ENCODE assay signal across 7 cellular contexts in genomic region chr20:48277251-48277650, GRCh38.
DNase-seq lines count a peak whose midpoint lies in the region; FAIRE-seq and TF ChIP-seq lines count a peak whose summit lies in the region.
"Not testable (repeated sequence)": the region's sequence is repeated elsewhere in the genome, so short reads cannot be mapped to it uniquely, and the experiment has no call there.

No MANE protein-coding gene starts in this region.

- H2AFZ ChIP-seq in H1 (ENCODE audit: low read length) = not testable (repeated sequence)

- not testable (repeated sequence) for TF ChIP-seq POLR2A in H1 (IDR thresholded peaks at IDR 0.05; ENCODE audit: control extremely low read depth in 1 of 2, low read depth in 2 of 2, low read length in 2 of 2)

- POLR2A ChIA-PET in H1 (lab: Charles Lee; ENCODE audit: partially characterized antibody) = not testable (repeated sequence)

- not testable (repeated sequence) for H3K18ac ChIP-seq in H1 (ENCODE audit: extremely low read depth, low read length)

- not testable (repeated sequence) for H3K14ac ChIP-seq in H1 (ENCODE audit: insufficient read length)

- not testable (repeated sequence) for FAIRE-seq in H1 (lab: Jason Lieb, UNC)

- DNase-seq in M059J (ENCODE audit: low read depth) (peak; percentile 74), RPMI7951 (ENCODE audit: low read depth) (peak; percentile 46), brain microvascular endothelial cell (peak; percentile 40)
- DNase-seq in H1 (ENCODE audit: low read depth in 1 of 2, low spot score in 2 of 2); left ventricle myocardium inferior: not testable (repeated sequence)

- peak overlapping the region; percentile 75 for H3K4me2 ChIP-seq in BLaER1
- H3K4me2 ChIP-seq in H1 (ENCODE audit: insufficient read depth in 1 of 2, low read depth in 2 of 2, low read length in 2 of 2) = not testable (repeated sequence)

- intact Hi-C loops in left ventricle myocardium inferior (cut with micrococcal nuclease) = not testable (repeated sequence)

- not testable (repeated sequence) for H3K9ac ChIP-seq in BLaER1; H1 (replicated peaks in 1 of 4; ENCODE audit: extremely low read depth in 1 of 4, low read depth in 3 of 4, low read length in 3 of 4)

- not testable (repeated sequence) for H3K9me3 Mint-ChIP-seq in nephron

- not testable (repeated sequence) for H2BK12ac ChIP-seq in H1 (ENCODE audit: low read depth, low read length)

- not testable (repeated sequence) for H3K4me3 Mint-ChIP-seq in nephron

- H2BK5ac ChIP-seq in H1 (ENCODE audit: low read depth, low read length) = not testable (repeated sequence)

- peaks cover 67% of the 10 kb centered on the region for H3K4me1 Mint-ChIP-seq in nephron

- H3K9me3 ChIP-seq in BLaER1; H1 (ENCODE audit: insufficient read depth in 2 of 2, low read depth in 1 of 2, low read length in 1 of 2); left ventricle myocardium inferior (replicated peaks): not testable (repeated sequence)

- not testable (repeated sequence) for H4K8ac ChIP-seq in H1 (ENCODE audit: extremely low read depth, insufficient read depth, low read length)

- not testable (repeated sequence) for TF ChIP-seq RAD21 in H1 (IDR thresholded peaks at IDR 0.05 in 1 of 2, conservative IDR thresholded peaks at IDR 0.05 in 1 of 2; ENCODE audit: low read depth in 2 of 2, low read length in 2 of 2)

- not testable (repeated sequence) for H3K79me2 ChIP-seq in H1 (ENCODE audit: control insufficient read depth in 1 of 2, insufficient read depth in 2 of 2, low read length in 2 of 2)

- H2BK20ac ChIP-seq in H1 (ENCODE audit: low read length) = not testable (repeated sequence)

- H3K27ac ChIP-seq in BLaER1 (peak overlapping the region; percentile 74; the same call in 1 of the 2 replicates), left ventricle myocardium inferior (replicated peaks) (peak overlapping the region; percentile 38)
- H3K27ac ChIP-seq in brain microvascular endothelial cell; H1 (ENCODE audit: low read depth, low read length): not testable (repeated sequence)

- H4K20me1 ChIP-seq in BLaER1; H1 (replicated peaks in 1 of 2; ENCODE audit: control insufficient read depth in 1 of 2, insufficient read depth in 2 of 2, low read length in 2 of 2): not testable (repeated sequence)

- H4K5ac ChIP-seq in H1 (ENCODE audit: insufficient read length, low read depth, low read length) = not testable (repeated sequence)

- not testable (repeated sequence) for H3K23me2 ChIP-seq in H1 (ENCODE audit: low read depth, low read length)

- not testable (repeated sequence) for H2AK5ac ChIP-seq in H1 (ENCODE audit: low read depth, low read length)

- not testable (repeated sequence) for H3K27me3 ChIP-seq in BLaER1; brain microvascular endothelial cell (replicated peaks); H1 (replicated peaks in 1 of 4; ENCODE audit: control insufficient read depth in 3 of 4, extremely low read depth in 1 of 4, insufficient read depth in 3 of 4, low read length in 3 of 4)
- peaks cover 15% of the 10 kb centered on the region for H3K27me3 ChIP-seq in left ventricle myocardium inferior (ENCODE audit: low read depth)

- H3K27me3 Mint-ChIP-seq in nephron (ENCODE audit: low read depth) = not testable (repeated sequence)

- H3K36me3 ChIP-seq in BLaER1; brain microvascular endothelial cell (replicated peaks); H1 (ENCODE audit: control insufficient read depth in 2 of 4, insufficient read depth in 4 of 4, low read length in 3 of 4); left ventricle myocardium inferior: not testable (repeated sequence)

- in situ Hi-C loops in brain microvascular endothelial cell (cut with HindIII; ENCODE audit: low pct_ligation_motif_present, low sequenced_read_pairs) = not testable (repeated sequence)

- not testable (repeated sequence) for H2BK120ac ChIP-seq in H1 (replicated peaks; ENCODE audit: low read depth, low read length)

- 0 out of 2 replicates have a peak overlapping the region, but pooled peaks have one; percentile 29 for H2BK15ac ChIP-seq in H1 (ENCODE audit: low read length)

- peak overlapping the region in 2 of 3 experiments; percentile 29 to 57 for H3K27ac Mint-ChIP-seq in nephron

- H3K79me1 ChIP-seq in H1 (ENCODE audit: low read depth, low read length) = not testable (repeated sequence)

- CTCF ChIA-PET in H1 (lab: Charles Lee; ENCODE audit: partially characterized antibody) = interaction anchor here (1.1 kb wide), 1 partner anchor 305 kb away, joined by 3 read pairs; no protein-coding TSS in a partner anchor

- H3K23ac ChIP-seq in H1 (ENCODE audit: insufficient read length) = not testable (repeated sequence)

- TF ChIP-seq CTCF in brain microvascular endothelial cell (IDR thresholded peaks at IDR 0.05; ENCODE audit: low read depth, low read length, missing control alignments); H1 (IDR thresholded peaks at IDR 0.05; ENCODE audit: control extremely low read depth in 1 of 3, insufficient read depth in 1 of 3, low read depth in 1 of 3, low read length in 3 of 3); left ventricle myocardium inferior (IDR thresholded peaks at IDR 0.05; ENCODE audit: borderline replicate concordance); nephron (IDR thresholded peaks at IDR 0.05; ENCODE audit: unreplicated experiment in 3 of 3): not testable (repeated sequence)

- H3K56ac ChIP-seq in H1 (replicated peaks; ENCODE audit: insufficient read length, low read depth, low read length) = not testable (repeated sequence)

- not testable (repeated sequence) for H3K4me3 ChIP-seq in BLaER1; brain microvascular endothelial cell (ENCODE audit: low read depth, low read length); H1 (ENCODE audit: extremely low read depth in 1 of 4, insufficient read depth in 2 of 4, low read depth in 3 of 4, low read length in 4 of 4); left ventricle myocardium inferior

- H4K91ac ChIP-seq in H1 (replicated peaks; ENCODE audit: insufficient read length, low read length) = not testable (repeated sequence)

- not testable (repeated sequence) for TF ChIP-seq EP300 in H1 (IDR thresholded peaks at IDR 0.05; ENCODE audit: borderline replicate concordance in 1 of 2, low read depth in 2 of 2, low read length in 2 of 2)

- not testable (repeated sequence) for H3K4ac ChIP-seq in H1 (replicated peaks; ENCODE audit: insufficient read length, low read depth, low read length)

- 97% methylated on average over 2 of the region's 2 CpGs; no CpG with 5 or more reads in 1 of the 2 experiments for WGBS in H1 (ENCODE audit: extremely low coverage in 1 of 2, insufficient coverage in 1 of 2, insufficient read length in 1 of 2, insufficient replicate concordance in 2 of 2, low coverage in 1 of 2, low lambda C conversion rate in 2 of 2, missing lambda C conversion rate in 1 of 2), 2 experiments

- H3K36me3 Mint-ChIP-seq in nephron (ENCODE audit: low read depth) = not testable (repeated sequence)

- H3K4me1 ChIP-seq in BLaER1 = peaks cover 84% of the 10 kb centered on the region
- not testable (repeated sequence) for H3K4me1 ChIP-seq in H1 (replicated peaks in 1 of 4; ENCODE audit: control insufficient read depth in 3 of 4, insufficient read depth in 4 of 4, low read length in 3 of 4)
- H3K4me1 ChIP-seq in left ventricle myocardium inferior = peaks cover 43% of the 10 kb centered on the region
